In the genomic region with DNA sequence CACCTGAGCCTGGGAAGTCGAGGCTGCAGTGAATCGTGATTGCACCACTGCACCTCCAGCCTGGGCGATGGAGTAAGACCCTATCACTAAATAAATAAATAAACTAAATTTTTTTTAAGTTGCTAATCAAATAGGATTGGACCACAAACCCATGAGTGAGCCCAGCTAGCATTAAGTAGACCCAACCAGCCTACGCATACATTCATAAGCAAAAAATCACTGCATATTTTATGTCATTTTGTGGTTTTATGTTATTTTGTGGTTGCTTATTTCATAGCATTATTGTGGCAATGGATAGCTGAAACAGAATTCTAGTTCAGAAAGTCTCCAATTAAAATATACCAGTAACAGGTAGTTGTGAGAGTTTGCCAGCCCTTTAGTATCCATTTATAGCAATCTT, we compare ENCODE assay signal across 21 cellular contexts. TPM values are rescaled to one million over a fixed set of nuclear protein-coding genes. Genes with fewer than 3 reads are reported as not detected.
DNase-seq lines count a peak whose midpoint lies in the region; FAIRE-seq and TF ChIP-seq lines count a peak whose summit lies in the region.
"Had no signal": no experiment of that assay in that cellular context is flagged by ENCODE, and none has a peak within 500 bp of the region (broad histone marks: within the 10 kb centered on the region; RNA-seq: fewer than 3 reads in every experiment).

No MANE protein-coding gene starts in this region.

- CTCF ChIA-PET in HEK293T (lab: Yijun Ruan, JAX), result no interaction called here

- H3K4me3 ChIP-seq in astrocyte of the cerebellum (ENCODE audit: low read depth, low read length), result no peak overlapping the region
- H3K4me3 ChIP-seq in foreskin fibroblast (ENCODE audit: low read depth in 1 of 2, low read length in 2 of 2), result no peak overlapping the region
- H3K4me3 ChIP-seq: esophagus squamous epithelium, Peyer's patch, thoracic aorta had no signal

- in situ Hi-C loops in astrocyte of the cerebellum (cut with HindIII; ENCODE audit: low sequenced_read_pairs) (no loop called here), ACHN (cut with HindIII; ENCODE audit: low pct_ligation_motif_present, low pct_unique_long_range_greater_than_20kb, low sequenced_read_pairs) (no loop called here)

- no peak for TF ChIP-seq POLR2A in H54 (IDR thresholded peaks at IDR 0.05; ENCODE audit: low read depth, low read length)

- TF ChIP-seq CTCF in astrocyte of the cerebellum (IDR thresholded peaks at IDR 0.05; ENCODE audit: low read depth, low read length, missing control alignments) (no peak), foreskin fibroblast (IDR thresholded peaks at IDR 0.05; ENCODE audit: low read depth, low read length) (no peak)

- DNase-seq in A172 (ENCODE audit: low spot score), result peak; percentile 75
- peak; percentile 4 for DNase-seq in H54 (ENCODE audit: insufficient read length, low spot score)
- peak; percentile 82 for DNase-seq in astrocyte of the cerebellum (ENCODE audit: low read depth)
- DNase-seq in foreskin fibroblast, result peak; percentile 14 to 59
- DNase-seq in stimulated activated CD4-positive, alpha-beta T cell treated with anti-CD3 and anti-CD28 coated beads, Interleukin-4, amount 100 ng/mL, for 1 hour, result no peak
- DNase-seq in HEK293T (ENCODE audit: extremely low spot score), result no peak
- DNase-seq in germinal center (ENCODE audit: low spot score), result no peak
- DNase-seq in ACHN, result no peak
- DNase-seq: 8988T; activated CD4-positive, alpha-beta T cell treated with anti-CD3 and anti-CD28 coated beads, Interleukin-2, amount 50 U/mL, for 48 hours; activated T-cell treated with anti-CD3 and anti-CD28 coated beads, Interleukin-2, amount 50 U/mL, for 72 hours; esophagus squamous epithelium; NCI-H1092; NCI-H774; nephron progenitor cell; Peyer's patch; retina; stimulated activated CD4-positive, alpha-beta T cell treated with anti-CD3 and anti-CD28 coated beads, Interleukin-1b, Interleukin-23, amount 100 ng/mL, for 48 hours; SW 1271 had no signal

- FAIRE-seq in H54 (lab: Jason Lieb, UNC), result peak; percentile 95
- FAIRE-seq: GM12892 had no signal

- POLR2A ChIA-PET in HEK293T (lab: Yijun Ruan, JAX), result no interaction called here

TF ChIP-seq in HEK293T, 16 proteins besides CTCF, POLR2A, EP300 and RAD21:
- TF ChIP-seq ARNT (IDR thresholded peaks at IDR 0.05) (no peak), BHLHE40 (IDR thresholded peaks at IDR 0.05; ENCODE audit: borderline replicate concordance) (no peak), HDGF (IDR thresholded peaks at IDR 0.05; ENCODE audit: borderline replicate concordance) (no peak), SP1 (IDR thresholded peaks at IDR 0.05) (no peak), ZNF384 (IDR thresholded peaks at IDR 0.05) (no peak), ELF4 (IDR thresholded peaks at IDR 0.05) (no peak), TARDBP (IDR thresholded peaks at IDR 0.05) (no peak), FOXM1 (IDR thresholded peaks at IDR 0.05; ENCODE audit: borderline replicate concordance) (no peak)

RNA-seq across cellular contexts. Expression of a gene that starts 29.1 kb away (rescaled TPM):
- 114 and 120 TPM in 2 replicates for total RNA-seq in A172 (2014; rRNA removed; shearing (Covaris generic))

Comparison
In these comparisons a context has a peak if more than half of its experiments do, and no peak if none do; other contexts are left out.
1. DNase-seq: peak in A172 (single experiment), H54 (single experiment), astrocyte of the cerebellum (single experiment) and foreskin fibroblast (2 of 2); none in stimulated activated CD4-positive, alpha-beta T cell treated with anti-CD3 and anti-CD28 coated beads, Interleukin-4, amount 100 ng/mL, for 1 hour (single experiment), HEK293T (single experiment), germinal center (single experiment) and ACHN (single experiment).